ENCODE assay signal across 1 cellular context in genomic region chr4:52712172-52712990, GRCh38.
A peak's percentile ranks its signal among the peaks of the same experiment; 100 is the strongest.
TF ChIP-seq lines count a peak whose summit lies in the region.

No MANE protein-coding gene starts in this region.

TF ChIP-seq in K562, 482 proteins besides CTCF, POLR2A, EP300 and RAD21 (continues in another document):
- no peak for TF ChIP-seq CHD7 (IDR thresholded peaks at IDR 0.05; ENCODE audit: low read depth, low read length)
- TF ChIP-seq VEZF1 (CRISPR knock-in tag; IDR thresholded peaks at IDR 0.05): peak; percentile 77
- no peak for TF ChIP-seq USF2 (CRISPR knock-in tag; IDR thresholded peaks at IDR 0.05)
- peak; percentile 80 for TF ChIP-seq SP1 (CRISPR knock-in tag; IDR thresholded peaks at IDR 0.05)
- peak; percentile 34 for TF ChIP-seq PHF20 (IDR thresholded peaks at IDR 0.05; ENCODE audit: partially characterized antibody)
- TF ChIP-seq CBFB (CRISPR knock-in tag; IDR thresholded peaks at IDR 0.05): no peak
- TF ChIP-seq GABPB1 (CRISPR knock-in tag; IDR thresholded peaks at IDR 0.05): peak; percentile 25
- TF ChIP-seq KDM5B (IDR thresholded peaks at IDR 0.05; ENCODE audit: insufficient replicate concordance, low read depth, low read length): peak; percentile 83
- peak; percentile 58; the same call in 1 of the 2 replicates for TF ChIP-seq TAF7 (tag; IDR thresholded peaks at IDR 0.05)
- TF ChIP-seq CHD1 (IDR thresholded peaks at IDR 0.05; ENCODE audit: low read length): peak; percentile 80
- peak; percentile 60 for TF ChIP-seq GABPA (tag; conservative IDR thresholded peaks at IDR 0.05; ENCODE audit: low read depth)
- no peak for TF ChIP-seq HSF4 (CRISPR knock-in tag; IDR thresholded peaks at IDR 0.05; ENCODE audit: borderline replicate concordance)
- TF ChIP-seq SP2 (IDR thresholded peaks at IDR 0.05; ENCODE audit: extremely low read depth, low read depth, low read length, poor library complexity, severe bottlenecking): peak; percentile 29
- TF ChIP-seq FOS (IDR thresholded peaks at IDR 0.05; ENCODE audit: extremely low read depth, insufficient read length): peak; percentile 58
- TF ChIP-seq MTA3 (IDR thresholded peaks at IDR 0.05; ENCODE audit: borderline replicate concordance): peak; percentile 42; the same call in 1 of the 2 replicates
- peak; percentile 59; the same call in 1 of the 2 replicates for TF ChIP-seq SPI1 (IDR thresholded peaks at IDR 0.05; ENCODE audit: borderline replicate concordance, low read depth, low read length)
- TF ChIP-seq NCOA4 (IDR thresholded peaks at IDR 0.05; ENCODE audit: partially characterized antibody): no peak
- TF ChIP-seq E2F3 (CRISPR knock-in tag; IDR thresholded peaks at IDR 0.05): no peak
- TF ChIP-seq GMEB1 (CRISPR knock-in tag; IDR thresholded peaks at IDR 0.05): peak; percentile 50; the same call in 1 of the 2 replicates
- peak; percentile 84 for TF ChIP-seq POLR2B (IDR thresholded peaks at IDR 0.05; ENCODE audit: low read depth, partially characterized antibody)
- peak; percentile 86 for TF ChIP-seq RBM25 (IDR thresholded peaks at IDR 0.05; ENCODE audit: low read depth, low read length, severe bottlenecking)
- TF ChIP-seq RBM14 (IDR thresholded peaks at IDR 0.05; ENCODE audit: borderline replicate concordance, insufficient read depth, low read depth, low read length): 0 out of 2 replicates have a peak, but pooled peaks have one; percentile 61
- peak; percentile 65 for TF ChIP-seq ASH1L (IDR thresholded peaks at IDR 0.05; ENCODE audit: borderline replicate concordance, low read depth, partially characterized antibody)
- peak; percentile 52; the same call in 1 of the 2 replicates for TF ChIP-seq HCFC1 (IDR thresholded peaks at IDR 0.05; ENCODE audit: low read depth, low read length)
- no peak for TF ChIP-seq ARID3B (CRISPR knock-in tag; IDR thresholded peaks at IDR 0.05; ENCODE audit: borderline replicate concordance)
- no peak for TF ChIP-seq HOXB6 (CRISPR knock-in tag; IDR thresholded peaks at IDR 0.05; ENCODE audit: borderline replicate concordance)
- TF ChIP-seq PKNOX1 (IDR thresholded peaks at IDR 0.05): peak; percentile 75
- TF ChIP-seq MEIS2 (IDR thresholded peaks at IDR 0.05; ENCODE audit: partially characterized antibody): peak; percentile 49
- TF ChIP-seq SIN3A (IDR thresholded peaks at IDR 0.05; ENCODE audit: borderline replicate concordance in 2 of 2, control insufficient read depth in 1 of 2, low read depth in 2 of 2, low read length in 2 of 2): peak; percentile 65 to 90; a peak in 3 of 4 replicates
- no peak for TF ChIP-seq HLTF (IDR thresholded peaks at IDR 0.05)
- no peak for TF ChIP-seq ZC3H11A (IDR thresholded peaks at IDR 0.05; ENCODE audit: low read depth, low read length)
- peak; percentile 30 for TF ChIP-seq HMGN3 (IDR thresholded peaks at IDR 0.05; ENCODE audit: borderline replicate concordance, extremely low read depth, insufficient read length, low read depth, low read length)
- TF ChIP-seq ZNF24 (IDR thresholded peaks at IDR 0.05): no peak
- TF ChIP-seq U2AF1 (optimal IDR thresholded peaks at IDR 0.05; ENCODE audit: low read depth, low read length): peak; percentile 76
- TF ChIP-seq GTF2F1 (IDR thresholded peaks at IDR 0.05; ENCODE audit: low read depth, low read length): peak; percentile 90; the same call in 1 of the 2 replicates
- peak; percentile 90 for TF ChIP-seq PRPF4 (IDR thresholded peaks at IDR 0.05; ENCODE audit: insufficient read depth, low read depth, low read length, poor library complexity, severe bottlenecking)
- TF ChIP-seq KLF1 (tag; IDR thresholded peaks at IDR 0.05): peak; percentile 74; the same call in 1 of the 2 replicates
- TF ChIP-seq ZBTB33 (CRISPR knock-in tag; IDR thresholded peaks at IDR 0.05): 0 out of 2 replicates have a peak, but pooled peaks have one; percentile 29
- peak; percentile 54; the same call in 1 of the 2 replicates for TF ChIP-seq RB1 (IDR thresholded peaks at IDR 0.05; ENCODE audit: low read depth)
- peak; percentile 45 for TF ChIP-seq ZNF511 (CRISPR knock-in tag; IDR thresholded peaks at IDR 0.05)
